8 cellular contexts compared by ENCODE assay signal in genomic region chr4:6673660-6674499, GRCh38.
DNase-seq lines count a peak whose midpoint lies in the region; ATAC-seq lines count a peak whose summit lies in the region.

No MANE protein-coding gene starts in this region.

- peaks cover 26% of the 10 kb centered on the region for H3K4me1 ChIP-seq in ACC112 (ENCODE audit: control insufficient read depth, insufficient read depth, low read length, unreplicated experiment)

- H3K36me3 Mint-ChIP-seq in central memory CD8-positive, alpha-beta T cell (ENCODE audit: insufficient read depth): peaks cover 33% of the 10 kb centered on the region

- peak overlapping the region; percentile 94 for H3K4me3 ChIP-seq in ACC112 (ENCODE audit: low read depth, low read length)

- peak overlapping the region; percentile 66 for H3K27ac Mint-ChIP-seq in central memory CD8-positive, alpha-beta T cell (ENCODE audit: low read depth)

- peak overlapping the region; percentile 51 for H3K27ac ChIP-seq in ACC112 (ENCODE audit: low read depth, low read length)

- H3K27me3 ChIP-seq in ACC112 (ENCODE audit: insufficient read depth, low read length): no peaks in the 10 kb centered on the region

- H3K27me3 Mint-ChIP-seq in central memory CD8-positive, alpha-beta T cell: no peaks in the 10 kb centered on the region

- peaks cover 6% of the 10 kb centered on the region; the same call in 1 of the 2 replicates for H3K36me3 ChIP-seq in ACC112 (ENCODE audit: insufficient read depth, low read length)

- ATAC-seq in GM18861 (IDR thresholded peaks at IDR 0.05; ENCODE audit: unreplicated experiment) (peak; percentile 77), HG03095 (IDR thresholded peaks at IDR 0.05; ENCODE audit: unreplicated experiment) (peak; percentile 68)
- peak; percentile 82 for ATAC-seq in central memory CD8-positive, alpha-beta T cell (replicated peaks; ENCODE audit: extremely low read depth, poor library complexity, severe bottlenecking)

- no peaks in the 10 kb centered on the region for H3K9me3 Mint-ChIP-seq in central memory CD8-positive, alpha-beta T cell

- H3K79me2 ChIP-seq in ACC112 (ENCODE audit: control insufficient read depth, insufficient read depth, low read length, unreplicated experiment): peaks cover 30% of the 10 kb centered on the region

- peak overlapping the region; percentile 47 for H2AFZ ChIP-seq in ACC112 (ENCODE audit: low read length, unreplicated experiment)

- peak overlapping the region; percentile 91 for H3K4me3 Mint-ChIP-seq in central memory CD8-positive, alpha-beta T cell

- DNase-seq in NCI-H2227 (lab: John Stamatoyannopoulos, UW; ENCODE audit: unreplicated experiment) (peak; percentile 95), islet precursor cell (peak; percentile 95)
- DNase-seq in activated CD4-positive, CD25-positive, alpha-beta regulatory T cell (lab: John Stamatoyannopoulos, UW): peak; percentile 78 to 93 (median 86)
- DNase-seq in central memory CD8-positive, alpha-beta T cell (ENCODE audit: low spot score in 2 of 2): peak; percentile 87 to 94
- peak; percentile 90 for DNase-seq in stimulated activated CD4-positive, alpha-beta T cell treated with anti-CD3 and anti-CD28 coated beads, Interleukin-12 subunit alpha, Interleukin-12 subunit beta, amount 100 ng/mL, for 4 hours

- peaks cover 49% of the 10 kb centered on the region for H3K4me1 Mint-ChIP-seq in central memory CD8-positive, alpha-beta T cell

Comparison
In these comparisons a context has a peak if more than half of its experiments do, and no peak if none do; other contexts are left out.
1. Peak in every context shown above with its lines: DNase-seq, ATAC-seq, H3K4me3 ChIP-seq and H3K27ac ChIP-seq.